ENCODE assay signal across 19 cellular contexts in genomic region chr19:47058621-47059020, GRCh38. TPM values are rescaled to one million over a fixed set of nuclear protein-coding genes. Genes with fewer than 3 reads are reported as not detected.
DNase-seq lines count a peak whose midpoint lies in the region; ATAC-seq and TF ChIP-seq lines count a peak whose summit lies in the region.
"Had no signal": no experiment of that assay in that cellular context is flagged by ENCODE, and none has a peak within 500 bp of the region (broad histone marks: within the 10 kb centered on the region; RNA-seq: fewer than 3 reads in every experiment).

No MANE protein-coding gene starts in this region.

- peak; percentile 96 for DNase-seq in ELF-1 (ENCODE audit: low read depth, low spot score)
- DNase-seq in Panc1 (ENCODE audit: low read depth, low spot score): no peak
- DNase-seq in hepatocyte (ENCODE audit: low spot score): peak; percentile 71
- peak; percentile 12 for DNase-seq in neuronal stem cell (ENCODE audit: low spot score)
- no peak for DNase-seq in SW480 (ENCODE audit: low spot score)
- DNase-seq in uterus: no peak
- DNase-seq: COR-L47, DMS53, MG63, NCI-H1105, NCI-H1930, NCI-H2171 treated with DMSO at 0.1 percent for 48 hours, NCI-H774, SHP77 had no signal

- intact Hi-C loops in Panc1 (cut with micrococcal nuclease; ENCODE audit: unreplicated experiment) (no loop called here), uterus (cut with DNase I; ENCODE audit: low total_unique reads) (no loop called here)

- no peak overlapping the region for H3K4me3 ChIP-seq in Panc1 (ENCODE audit: low read depth in 2 of 2, low read length in 2 of 2)
- H3K4me3 ChIP-seq in hepatocyte: no peak overlapping the region
- H3K4me3 ChIP-seq in neuronal stem cell (ENCODE audit: low read length in 2 of 2): no peak overlapping the region
- no peak overlapping the region for H3K4me3 ChIP-seq in uterus
- H3K4me3 ChIP-seq: MG63 had no signal

- H3K36me3 ChIP-seq in Panc1 (ENCODE audit: control insufficient read depth, insufficient read depth, low read length) (no peaks in the 10 kb centered on the region), hepatocyte (replicated peaks; ENCODE audit: insufficient read depth, low read depth) (no peaks in the 10 kb centered on the region), neuronal stem cell (replicated peaks in 1 of 2; ENCODE audit: control insufficient read depth in 2 of 2, insufficient read depth in 2 of 2, low read length in 2 of 2) (peaks cover 0 to 5% of the 10 kb centered on the region in 2 donors), uterus (no peaks in the 10 kb centered on the region)

- H2BK15ac ChIP-seq in neuronal stem cell (ENCODE audit: low read length): no peak overlapping the region

- 34% methylated on average over 11 of the region's 11 CpGs for WGBS in hepatocyte (ENCODE audit: low lambda C conversion rate, missing lambda C conversion rate)
- WGBS in neuronal stem cell (ENCODE audit: extremely low coverage in 2 of 2, insufficient read length in 2 of 2, insufficient replicate concordance in 1 of 2), 2 donors: no CpG with 5 or more reads among the region's 11 CpGs

- H2BK5ac ChIP-seq in neuronal stem cell (ENCODE audit: low read length): no peak overlapping the region

- H3K18ac ChIP-seq in neuronal stem cell (ENCODE audit: low read length): no peak overlapping the region

- no peak overlapping the region for H2BK120ac ChIP-seq in neuronal stem cell (ENCODE audit: low read depth, low read length)

- H3K9me3 ChIP-seq in Panc1 (ENCODE audit: control insufficient read depth, insufficient read depth, low read depth, low read length) (no peaks in the 10 kb centered on the region), hepatocyte (ENCODE audit: low read depth) (no peaks in the 10 kb centered on the region), neuronal stem cell (replicated peaks in 1 of 2; ENCODE audit: control insufficient read depth in 2 of 2, insufficient read depth in 1 of 2, low read depth in 1 of 2, low read length in 2 of 2) (no peaks in the 10 kb centered on the region), uterus (no peaks in the 10 kb centered on the region)
- H3K9me3 ChIP-seq: MG63 had no signal

- H3K9ac ChIP-seq in neuronal stem cell (ENCODE audit: low read depth, low read length, poor library complexity): no peak overlapping the region
- H3K9ac ChIP-seq: KMS-11 had no signal

- no peaks in the 10 kb centered on the region for H3K9me2 ChIP-seq in hepatocyte (replicated peaks; ENCODE audit: insufficient read depth)

- H3K27ac ChIP-seq in Panc1 (ENCODE audit: low read length): no peak overlapping the region
- H3K27ac ChIP-seq in hepatocyte: peak overlapping the region; percentile 78
- H3K27ac ChIP-seq in neuronal stem cell (replicated peaks; ENCODE audit: low read length): peak overlapping the region; percentile 28
- no peak overlapping the region for H3K27ac ChIP-seq in uterus
- H3K27ac ChIP-seq: KMS-11 had no signal

- H2AFZ ChIP-seq in hepatocyte: no peak overlapping the region
- no peak overlapping the region for H2AFZ ChIP-seq in neuronal stem cell (ENCODE audit: low read length)

- no peak for TF ChIP-seq POLR2A in uterus (IDR thresholded peaks at IDR 0.05)

- H3K4me1 ChIP-seq in Panc1 (ENCODE audit: control insufficient read depth, insufficient read depth, low read length) (peaks cover 4% of the 10 kb centered on the region), hepatocyte (ENCODE audit: insufficient read depth) (peaks cover 26% of the 10 kb centered on the region), neuronal stem cell (ENCODE audit: control insufficient read depth in 2 of 2, insufficient read depth in 1 of 2, low read depth in 1 of 2, low read length in 2 of 2) (peaks cover 0 to 6% of the 10 kb centered on the region in 2 donors), uterus (no peaks in the 10 kb centered on the region)

- POLR2A ChIA-PET in Panc1 (lab: Charles Lee): interaction anchor here (0.6 to 0.7 kb wide), 2 partner anchors 10 to 60 kb away, joined by 3 to 6 read pairs; no protein-coding TSS in a partner anchor

- H4K8ac ChIP-seq in neuronal stem cell (ENCODE audit: low read depth, low read length): no peak overlapping the region

- H3K27me3 ChIP-seq in Panc1 (ENCODE audit: control insufficient read depth, insufficient read depth, low read length) (no peaks in the 10 kb centered on the region), hepatocyte (no peaks in the 10 kb centered on the region), neuronal stem cell (ENCODE audit: control insufficient read depth in 3 of 3, insufficient read depth in 3 of 3, low read depth in 1 of 3, low read length in 3 of 3) (no peaks in the 10 kb centered on the region), uterus (no peaks in the 10 kb centered on the region)
- H3K27me3 ChIP-seq: MG63 had no signal

- BruUV-seq in Panc1 (replicated peaks; lab: Mats Ljungman, UMichigan): no TSS peak

- CTCF ChIA-PET in Panc1 (lab: Charles Lee): no interaction called here

- no peak overlapping the region for H3K14ac ChIP-seq in neuronal stem cell (ENCODE audit: low read length)

- no peaks in the 10 kb centered on the region for H3K79me1 ChIP-seq in neuronal stem cell (ENCODE audit: low read depth, low read length)

- no peak overlapping the region for H2AK5ac ChIP-seq in neuronal stem cell (ENCODE audit: low read depth, low read length)

- no peak for TF ChIP-seq CTCF in Panc1 (IDR thresholded peaks at IDR 0.05)
- TF ChIP-seq CTCF in hepatocyte (IDR thresholded peaks at IDR 0.05; ENCODE audit: poor library complexity): no peak
- TF ChIP-seq CTCF in uterus (IDR thresholded peaks at IDR 0.05): no peak

- H3K4ac ChIP-seq in neuronal stem cell (ENCODE audit: low read length): no peak overlapping the region

- H3K4me2 ChIP-seq in hepatocyte (peak overlapping the region; percentile 63), neuronal stem cell (ENCODE audit: insufficient read depth, low read length, poor library complexity, severe bottlenecking) (no peak overlapping the region)
- H3K4me2 ChIP-seq: KMS-11 had no signal

- no peaks in the 10 kb centered on the region for H3K79me2 ChIP-seq in hepatocyte

- no peak overlapping the region for H3K23ac ChIP-seq in neuronal stem cell (ENCODE audit: low read depth, low read length, poor library complexity)

- ATAC-seq in Panc1: 0 out of 2 replicates have a peak, but pooled peaks have one; percentile 50
- no peak for ATAC-seq in GM19395 (IDR thresholded peaks at IDR 0.05; ENCODE audit: unreplicated experiment)
- no peak for ATAC-seq in HG02610 (IDR thresholded peaks at IDR 0.05; ENCODE audit: unreplicated experiment)

- in situ Hi-C loops in Panc1 (cut with HindIII; ENCODE audit: low pct_unique_long_range_greater_than_20kb, low sequenced_read_pairs): no loop called here

- H4K20me1 ChIP-seq in hepatocyte (ENCODE audit: insufficient read depth, poor library complexity, severe bottlenecking): no peaks in the 10 kb centered on the region

- no peak overlapping the region for H4K91ac ChIP-seq in neuronal stem cell (ENCODE audit: low read depth, low read length, poor library complexity)

- H2BK12ac ChIP-seq in neuronal stem cell (ENCODE audit: low read length): no peak overlapping the region

RNA-seq across cellular contexts. Expression of gene TMEM160, which starts 10.2 kb away (rescaled TPM):
- 41.8 TPM for total RNA-seq in Panc1 (2021; ENCODE audit: unreplicated experiment)
- polyA plus RNA-seq in Panc1 (2012; ENCODE audit: insufficient read length): 49.5 TPM
- total RNA-seq in hepatocyte: 21.1 and 31.0 TPM in 2 replicates
- polyA plus RNA-seq in hepatocyte: 71.7 and 91.7 TPM in 2 replicates
- polyA plus RNA-seq in neuronal stem cell (2013, experiment 1 of 2): 49.2 TPM
- polyA plus RNA-seq in neuronal stem cell (2013, experiment 2 of 2): 45.0 TPM
- 10 to 100 TPM in 3 of 4 donors, 1 to 10 TPM in 1; 9.4 to 78.8 (median 13.3) TPM for total RNA-seq in uterus

RNA-seq across cellular contexts. Expression of gene NPAS1, which starts 39.0 kb away (rescaled TPM):
- total RNA-seq in Panc1 (2021; ENCODE audit: unreplicated experiment) (3.6 TPM), hepatocyte (0.20 and 0.23 TPM in 2 replicates), uterus (not detected)
- 3.2 TPM for polyA plus RNA-seq in Panc1 (2012; ENCODE audit: insufficient read length)
- 4.5 and 5.5 TPM in 2 replicates for polyA plus RNA-seq in hepatocyte
- 4.9 TPM for polyA plus RNA-seq in neuronal stem cell (2013, experiment 1 of 2)
- polyA plus RNA-seq in neuronal stem cell (2013, experiment 2 of 2): 4.7 TPM
- total RNA-seq: HT1080 had no signal
- polyA plus RNA-seq: CD14-positive monocyte had no signal

RNA-seq across cellular contexts. Expression of gene ZC3H4, which starts 55.0 kb away (rescaled TPM):
- total RNA-seq in Panc1 (2021; ENCODE audit: unreplicated experiment) (42.7 TPM), hepatocyte (11.7 and 13.1 TPM in 2 replicates), uterus (10 to 100 TPM in 3 of 4 donors, 1 to 10 TPM in 1; 3.3 to 43.1 (median 18.3) TPM)
- 18.9 TPM for polyA plus RNA-seq in Panc1 (2012; ENCODE audit: insufficient read length)
- polyA plus RNA-seq in hepatocyte: 4.3 TPM in 2 replicates
- 19.2 TPM for polyA plus RNA-seq in neuronal stem cell (2013, experiment 1 of 2)
- polyA plus RNA-seq in neuronal stem cell (2013, experiment 2 of 2): 19.1 TPM

Comparison
In these comparisons a context has a peak if more than half of its experiments do, and no peak if none do; other contexts are left out.
1. DNase-seq: peak in ELF-1 (single experiment), hepatocyte (single experiment) and neuronal stem cell (single experiment); none in Panc1 (single experiment), SW480 (single experiment) and uterus (0 of 2).
2. H3K27ac ChIP-seq: peak in hepatocyte (single experiment) and neuronal stem cell (single experiment); none in Panc1 (single experiment) and uterus (0 of 2).